In the genomic region with DNA sequence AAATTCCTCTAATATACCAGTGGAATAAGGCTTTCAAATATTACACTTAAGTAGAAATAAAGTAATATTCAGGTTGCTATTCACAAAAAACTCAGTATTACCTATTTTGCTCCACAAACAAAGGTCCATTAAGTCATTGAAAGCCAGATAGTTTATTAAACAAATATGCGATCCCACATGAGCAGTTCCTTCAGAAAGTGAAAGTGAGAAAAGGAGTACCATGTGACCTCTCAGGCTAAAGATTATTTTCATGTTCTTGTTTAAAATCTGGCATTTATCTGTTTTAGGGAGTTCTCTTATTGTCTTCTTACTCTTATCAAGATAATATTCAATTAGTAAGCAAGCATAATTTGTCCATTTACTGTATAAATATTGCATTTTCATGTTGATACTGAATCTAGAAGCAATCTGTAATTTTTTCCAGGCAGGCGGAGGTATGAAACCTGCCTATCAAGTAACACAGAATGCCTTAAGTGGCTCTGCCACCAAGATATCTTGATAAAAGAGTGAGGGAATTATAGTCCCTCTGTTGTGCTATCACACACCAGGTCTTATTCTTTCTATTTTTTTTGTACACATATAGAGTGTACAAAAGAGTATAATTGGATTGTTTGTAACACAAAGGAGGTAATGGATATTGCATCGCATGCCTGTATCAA, we compare ENCODE assay signal across 9 cellular contexts. TPM values are rescaled to one million over a fixed set of nuclear protein-coding genes. Genes with fewer than 3 reads are reported as not detected.
DNase-seq lines count a peak whose midpoint lies in the region; ATAC-seq and TF ChIP-seq lines count a peak whose summit lies in the region.
"Had no signal": no experiment of that assay in that cellular context is flagged by ENCODE, and none has a peak within 500 bp of the region (broad histone marks: within the 10 kb centered on the region; RNA-seq: fewer than 3 reads in every experiment).

No MANE protein-coding gene starts in this region.

- peak; percentile 78 for ATAC-seq in GM18505 (IDR thresholded peaks at IDR 0.05; ENCODE audit: unreplicated experiment)
- ATAC-seq in HG02884 (IDR thresholded peaks at IDR 0.05; ENCODE audit: unreplicated experiment), result peak; percentile 84
- no peak for ATAC-seq in naive thymus-derived CD8-positive, alpha-beta T cell
- ATAC-seq in HG03196 (IDR thresholded peaks at IDR 0.05; ENCODE audit: unreplicated experiment), result no peak

- TF ChIP-seq POLR2A in GM18505 (IDR thresholded peaks at IDR 0.05; ENCODE audit: borderline replicate concordance, extremely low read depth, insufficient read depth, insufficient read length), result no peak

- no peaks in the 10 kb centered on the region for H3K27me3 Mint-ChIP-seq in naive thymus-derived CD8-positive, alpha-beta T cell

- peak overlapping the region; percentile 11 to 75 (median 56) for H3K4me3 Mint-ChIP-seq in naive thymus-derived CD8-positive, alpha-beta T cell

- DNase-seq in amniotic epithelial cell (ENCODE audit: low read depth), result peak; percentile 16
- no peak for DNase-seq in naive thymus-derived CD8-positive, alpha-beta T cell
- DNase-seq in NK-92 treated with Interleukin-12 subunit alpha and Interleukin-12 subunit beta, amount 100 ng/mL, for 24 hours (lab: John Stamatoyannopoulos, UW), result no peak
- DNase-seq in activated CD4-positive, CD25-positive, alpha-beta regulatory T cell treated with anti-CD3 and anti-CD28 coated beads, Interleukin-2, amount 50 U/mL, for 72 hours, result no peak
- no peak for DNase-seq in stimulated activated CD4-positive, alpha-beta T cell treated with anti-CD3 and anti-CD28 coated beads, Interleukin-4, amount 100 ng/mL, for 4 hours
- DNase-seq: cortex of kidney had no signal

- H3K36me3 Mint-ChIP-seq in naive thymus-derived CD8-positive, alpha-beta T cell, result no peaks in the 10 kb centered on the region

- peaks cover 2 to 10% (median 6%) of the 10 kb centered on the region in 4 donors for H3K4me1 Mint-ChIP-seq in naive thymus-derived CD8-positive, alpha-beta T cell

- H3K9me3 Mint-ChIP-seq in naive thymus-derived CD8-positive, alpha-beta T cell, result no peaks in the 10 kb centered on the region

- POLR2A ChIA-PET in naive thymus-derived CD8-positive, alpha-beta T cell (lab: Charles Lee), result no interaction called here

- peak overlapping the region in 2 of 10 donors; percentile 6 to 38 for H3K27ac Mint-ChIP-seq in naive thymus-derived CD8-positive, alpha-beta T cell

RNA-seq across cellular contexts. Expression of gene PLSCR5, which starts 20.1 kb away (rescaled TPM):
- total RNA-seq in naive thymus-derived CD8-positive, alpha-beta T cell, result not detected
- not detected for polyA plus RNA-seq in naive thymus-derived CD8-positive, alpha-beta T cell

Comparison
In these comparisons a context has a peak if more than half of its experiments do, and no peak if none do; other contexts are left out.
1. ATAC-seq: peak in GM18505 (single experiment) and HG02884 (single experiment); none in naive thymus-derived CD8-positive, alpha-beta T cell (0 of 2) and HG03196 (single experiment).